ENCODE assay signal across 1 cellular context in genomic region chr6:37103169-37104039, GRCh38.
A peak's percentile ranks its signal among the peaks of the same experiment; 100 is the strongest.
TF ChIP-seq lines count a peak whose summit lies in the region.

No MANE protein-coding gene starts in this region.

TF ChIP-seq in K562, 482 proteins besides CTCF, POLR2A, EP300 and RAD21 (continued from another document):
- TF ChIP-seq CREB3 (tag; conservative IDR thresholded peaks at IDR 0.05; ENCODE audit: low read depth) (peak; percentile 84), ZNF589 (CRISPR knock-in tag; IDR thresholded peaks at IDR 0.05; ENCODE audit: low read depth) (peak; percentile 95), SMAD3 (CRISPR knock-in tag; conservative IDR thresholded peaks at IDR 0.05) (0 out of 2 replicates have a peak, but pooled peaks have one; percentile 48), MAFG (tag; conservative IDR thresholded peaks at IDR 0.05) (peak; percentile 84), PML (IDR thresholded peaks at IDR 0.05; ENCODE audit: low read length) (peak; percentile 95), ESRRA (IDR thresholded peaks at IDR 0.05; ENCODE audit: borderline replicate concordance, low read depth) (peak; percentile 86), POLR2G (IDR thresholded peaks at IDR 0.05; ENCODE audit: low read depth, low read length) (no peak), ZNF398 (CRISPR knock-in tag; IDR thresholded peaks at IDR 0.05) (no peak), ZNF395 (CRISPR knock-in tag; IDR thresholded peaks at IDR 0.05) (peak; percentile 98), CBFA2T3 (IDR thresholded peaks at IDR 0.05) (peak; percentile 99), RNF219 (CRISPR knock-in tag; IDR thresholded peaks at IDR 0.05) (no peak), RFX1 (IDR thresholded peaks at IDR 0.05) (no peak), BCL6 (CRISPR knock-in tag; IDR thresholded peaks at IDR 0.05) (no peak), GABPA (tag; conservative IDR thresholded peaks at IDR 0.05; ENCODE audit: low read depth) (no peak; the same call in 1 of the 2 replicates), EP400 (IDR thresholded peaks at IDR 0.05) (peak; percentile 87), SIX5 (IDR thresholded peaks at IDR 0.05; ENCODE audit: borderline replicate concordance in 1 of 2, insufficient read depth in 1 of 2, low read depth in 1 of 2, low read length in 2 of 2) (peak in 1 of 2 experiments; percentile 19; a peak in 1 of 4 replicates), KLF1 (tag; IDR thresholded peaks at IDR 0.05) (no peak), ZBTB33 (CRISPR knock-in tag; IDR thresholded peaks at IDR 0.05) (peak; percentile 58), ESRRB (CRISPR knock-in tag; IDR thresholded peaks at IDR 0.05; ENCODE audit: borderline replicate concordance) (no peak), RB1 (IDR thresholded peaks at IDR 0.05; ENCODE audit: low read depth) (0 out of 2 replicates have a peak, but pooled peaks have one; percentile 46), RUNX1 (IDR thresholded peaks at IDR 0.05; ENCODE audit: low read depth) (peak; percentile 86; the same call in 1 of the 2 replicates), RBM17 (IDR thresholded peaks at IDR 0.05; ENCODE audit: borderline replicate concordance, low read depth, low read length) (no peak), PYGO2 (tag; IDR thresholded peaks at IDR 0.05) (no peak), DDX20 (tag; IDR thresholded peaks at IDR 0.05; ENCODE audit: low read depth) (no peak), DMBX1 (CRISPR knock-in tag; IDR thresholded peaks at IDR 0.05; ENCODE audit: borderline replicate concordance) (peak; percentile 91), HOMEZ (CRISPR knock-in tag; IDR thresholded peaks at IDR 0.05) (no peak), CHD1 (IDR thresholded peaks at IDR 0.05; ENCODE audit: low read length) (no peak), HEY1 (CRISPR knock-in tag; IDR thresholded peaks at IDR 0.05; ENCODE audit: borderline replicate concordance) (no peak), SRF (CRISPR knock-in tag; IDR thresholded peaks at IDR 0.05) (no peak; a peak in 1 of 4 replicates), SNRNP70 (optimal IDR thresholded peaks at IDR 0.05; ENCODE audit: low read depth, low read length) (no peak), SMARCA5 (IDR thresholded peaks at IDR 0.05) (no peak; the same call in 1 of the 2 replicates), HDAC3 (IDR thresholded peaks at IDR 0.05; ENCODE audit: borderline replicate concordance, partially characterized antibody) (peak; percentile 97), IRF1 (CRISPR knock-in tag; IDR thresholded peaks at IDR 0.05; ENCODE audit: borderline replicate concordance) (no peak), ZNF3 (CRISPR knock-in tag; IDR thresholded peaks at IDR 0.05) (no peak), SRSF3 (IDR thresholded peaks at IDR 0.05; ENCODE audit: insufficient read depth, low read length) (no peak), PHTF2 (CRISPR knock-in tag; IDR thresholded peaks at IDR 0.05) (no peak), RBM15 (IDR thresholded peaks at IDR 0.05; ENCODE audit: insufficient read depth, low read length) (no peak), SETDB1 (IDR thresholded peaks at IDR 0.05; ENCODE audit: low read length) (no peak), JUND (IDR thresholded peaks at IDR 0.05; ENCODE audit: borderline replicate concordance, low read depth, low read length) (peak; percentile 85), JUND (tag; IDR thresholded peaks at IDR 0.05; ENCODE audit: borderline replicate concordance, low read depth, low read length) (peak; percentile 83; the same call in 2 of the 3 replicates), RBM14 (IDR thresholded peaks at IDR 0.05; ENCODE audit: borderline replicate concordance, insufficient read depth, low read depth, low read length) (no peak), LCOR (CRISPR knock-in tag; IDR thresholded peaks at IDR 0.05) (peak; percentile 92), HIVEP1 (CRISPR knock-in tag; IDR thresholded peaks at IDR 0.05) (0 out of 2 replicates have a peak, but pooled peaks have one; percentile 17), ZNF41 (CRISPR knock-in tag; conservative IDR thresholded peaks at IDR 0.05) (peak; percentile 45; the same call in 1 of the 2 replicates), CXXC5 (CRISPR knock-in tag; IDR thresholded peaks at IDR 0.05) (peak; percentile 73), PTTG1 (tag; IDR thresholded peaks at IDR 0.05; ENCODE audit: low read depth) (no peak; the same call in 1 of the 2 replicates), ASH1L (IDR thresholded peaks at IDR 0.05; ENCODE audit: borderline replicate concordance, low read depth, partially characterized antibody) (no peak), TFAM (CRISPR knock-in tag; conservative IDR thresholded peaks at IDR 0.05) (no peak), PKNOX1 (IDR thresholded peaks at IDR 0.05) (peak; percentile 71), CTBP1 (IDR thresholded peaks at IDR 0.05; ENCODE audit: borderline replicate concordance) (peak; percentile 91), ZZZ3 (IDR thresholded peaks at IDR 0.05) (no peak), AFF4 (CRISPR knock-in tag; IDR thresholded peaks at IDR 0.05) (peak; percentile 93), CC2D1A (IDR thresholded peaks at IDR 0.05) (peak; percentile 96), ZFPM2 (CRISPR knock-in tag; IDR thresholded peaks at IDR 0.05) (no peak), ZNF175 (CRISPR knock-in tag; IDR thresholded peaks at IDR 0.05; ENCODE audit: low read depth) (peak; percentile 88; the same call in 1 of the 2 replicates), ZNF57 (CRISPR knock-in tag; IDR thresholded peaks at IDR 0.05) (no peak)
